In the genomic region with DNA sequence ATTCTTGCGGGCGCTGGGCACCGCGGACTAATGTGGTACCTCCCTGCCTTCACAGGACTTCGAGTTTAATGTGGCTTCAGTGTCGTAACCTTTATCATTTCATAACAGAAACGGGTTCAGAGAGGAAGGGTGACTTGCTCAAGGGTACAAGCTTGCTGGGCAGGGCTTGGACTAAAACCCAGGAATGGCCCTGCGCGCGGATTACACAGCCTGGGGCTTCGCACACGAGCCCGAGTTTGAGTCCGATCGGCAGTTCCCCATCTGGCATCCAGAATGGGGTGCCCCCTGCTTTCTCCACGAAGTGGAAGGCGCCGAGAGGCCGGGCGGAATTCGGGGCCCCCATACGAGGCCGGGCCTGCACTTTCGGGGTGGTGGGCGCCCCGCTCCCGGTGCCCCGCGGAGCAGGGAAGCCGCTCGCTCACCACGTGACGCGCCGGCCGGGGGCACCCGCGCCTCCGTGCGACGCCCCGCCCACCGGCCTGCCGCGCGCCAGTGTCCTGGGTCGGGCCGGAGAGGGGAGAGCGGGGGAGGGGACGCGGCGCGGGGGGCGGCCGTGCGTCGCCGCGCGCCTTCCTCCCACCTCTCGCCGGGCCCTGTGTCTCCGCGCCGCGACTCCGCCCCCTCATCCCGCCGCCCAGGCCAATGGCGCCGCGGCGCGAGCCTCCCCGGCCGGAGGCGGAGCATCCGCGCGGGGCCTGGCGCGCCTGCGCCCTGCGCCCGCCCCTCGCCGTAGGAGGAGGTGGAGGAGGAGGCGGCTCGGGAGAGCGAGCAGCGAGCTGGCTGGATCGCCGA, we compare ENCODE assay signal across 1 cellular context.
TF ChIP-seq lines count a peak whose summit lies in the region.

A gene with protein sequence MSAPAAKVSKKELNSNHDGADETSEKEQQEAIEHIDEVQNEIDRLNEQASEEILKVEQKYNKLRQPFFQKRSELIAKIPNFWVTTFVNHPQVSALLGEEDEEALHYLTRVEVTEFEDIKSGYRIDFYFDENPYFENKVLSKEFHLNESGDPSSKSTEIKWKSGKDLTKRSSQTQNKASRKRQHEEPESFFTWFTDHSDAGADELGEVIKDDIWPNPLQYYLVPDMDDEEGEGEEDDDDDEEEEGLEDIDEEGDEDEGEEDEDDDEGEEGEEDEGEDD (plus strand): TSS at position 722 of the 792 bp plus-strand sequence. CDS start 361 bp downstream, outside the sequence.

TF ChIP-seq in HepG2, 621 proteins besides CTCF, POLR2A, EP300 and RAD21 (continued from another document and continues in another):
- TF ChIP-seq MNT (IDR thresholded peaks at IDR 0.05) = no peak
- TF ChIP-seq ZNF263 (CRISPR knock-in tag; IDR thresholded peaks at IDR 0.05) = no peak
- TF ChIP-seq HOXA5 (CRISPR knock-in tag; IDR thresholded peaks at IDR 0.05) = no peak
- TF ChIP-seq KAT8 (CRISPR knock-in tag; IDR thresholded peaks at IDR 0.05) = peak; percentile 48; the same call in 1 of the 2 replicates
- TF ChIP-seq SP5 (CRISPR knock-in tag; IDR thresholded peaks at IDR 0.05; ENCODE audit: borderline replicate concordance, low read depth) = peak; percentile 41; the same call in 1 of the 2 replicates
- no peak for TF ChIP-seq NR2F6 (IDR thresholded peaks at IDR 0.05)
- no peak for TF ChIP-seq NR2F6 (CRISPR knock-in tag; IDR thresholded peaks at IDR 0.05)
- TF ChIP-seq MAF1 (CRISPR knock-in tag; IDR thresholded peaks at IDR 0.05; ENCODE audit: borderline replicate concordance) = peak; percentile 47; the same call in 1 of the 2 replicates
- TF ChIP-seq ZNF75D (CRISPR knock-in tag; IDR thresholded peaks at IDR 0.05; ENCODE audit: borderline replicate concordance) = no peak
- TF ChIP-seq HOXA3 (CRISPR knock-in tag; IDR thresholded peaks at IDR 0.05) = peak; percentile 56
- TF ChIP-seq ZNF160 (CRISPR knock-in tag; IDR thresholded peaks at IDR 0.05) = no peak; the same call in 1 of the 2 replicates
- TF ChIP-seq MTA3 (CRISPR knock-in tag; IDR thresholded peaks at IDR 0.05) = no peak
- peak; percentile 75 for TF ChIP-seq ARNTL (CRISPR knock-in tag; IDR thresholded peaks at IDR 0.05)
- peak; percentile 62; the same call in 1 of the 2 replicates for TF ChIP-seq ZBTB43 (CRISPR knock-in tag; conservative IDR thresholded peaks at IDR 0.05)
- peak; percentile 55; the same call in 1 of the 2 replicates for TF ChIP-seq MAX (IDR thresholded peaks at IDR 0.05)
- TF ChIP-seq ZSCAN22 (CRISPR knock-in tag; IDR thresholded peaks at IDR 0.05) = no peak
- no peak for TF ChIP-seq ZNF800 (CRISPR knock-in tag; IDR thresholded peaks at IDR 0.05)
- TF ChIP-seq RBAK (CRISPR knock-in tag; IDR thresholded peaks at IDR 0.05) = no peak
- TF ChIP-seq TRIM24 (CRISPR knock-in tag; IDR thresholded peaks at IDR 0.05) = no peak
- no peak for TF ChIP-seq TBX3 (IDR thresholded peaks at IDR 0.05; ENCODE audit: borderline replicate concordance)
- no peak for TF ChIP-seq ZNF3 (CRISPR knock-in tag; IDR thresholded peaks at IDR 0.05)
- 0 out of 2 replicates have a peak, but pooled peaks have one; percentile 23 for TF ChIP-seq ZNF782 (CRISPR knock-in tag; IDR thresholded peaks at IDR 0.05; ENCODE audit: borderline replicate concordance)
- no peak for TF ChIP-seq ZBTB46 (CRISPR knock-in tag; IDR thresholded peaks at IDR 0.05; ENCODE audit: borderline replicate concordance)
- TF ChIP-seq TP53 (CRISPR knock-in tag; conservative IDR thresholded peaks at IDR 0.05) = no peak; the same call in 1 of the 2 replicates
- peak; percentile 32; the same call in 1 of the 2 replicates for TF ChIP-seq THAP11 (CRISPR knock-in tag; IDR thresholded peaks at IDR 0.05)
- no peak for TF ChIP-seq RBM39 (IDR thresholded peaks at IDR 0.05; ENCODE audit: low read depth, low read length, poor library complexity, severe bottlenecking)
- no peak for TF ChIP-seq EHMT2 (IDR thresholded peaks at IDR 0.05; ENCODE audit: borderline replicate concordance, low read depth, low read length)
- 0 out of 4 replicates have a peak, but pooled peaks of 1 of the 2 experiments have one; percentile 26 for TF ChIP-seq HMGXB4 (CRISPR knock-in tag; IDR thresholded peaks at IDR 0.05; ENCODE audit: borderline replicate concordance in 1 of 2, low read depth in 1 of 2)
- no peak for TF ChIP-seq BRD4 (CRISPR knock-in tag; IDR thresholded peaks at IDR 0.05)
- no peak for TF ChIP-seq NR2F2 (IDR thresholded peaks at IDR 0.05; ENCODE audit: borderline replicate concordance, low read depth)
- TF ChIP-seq, protein P1, sequence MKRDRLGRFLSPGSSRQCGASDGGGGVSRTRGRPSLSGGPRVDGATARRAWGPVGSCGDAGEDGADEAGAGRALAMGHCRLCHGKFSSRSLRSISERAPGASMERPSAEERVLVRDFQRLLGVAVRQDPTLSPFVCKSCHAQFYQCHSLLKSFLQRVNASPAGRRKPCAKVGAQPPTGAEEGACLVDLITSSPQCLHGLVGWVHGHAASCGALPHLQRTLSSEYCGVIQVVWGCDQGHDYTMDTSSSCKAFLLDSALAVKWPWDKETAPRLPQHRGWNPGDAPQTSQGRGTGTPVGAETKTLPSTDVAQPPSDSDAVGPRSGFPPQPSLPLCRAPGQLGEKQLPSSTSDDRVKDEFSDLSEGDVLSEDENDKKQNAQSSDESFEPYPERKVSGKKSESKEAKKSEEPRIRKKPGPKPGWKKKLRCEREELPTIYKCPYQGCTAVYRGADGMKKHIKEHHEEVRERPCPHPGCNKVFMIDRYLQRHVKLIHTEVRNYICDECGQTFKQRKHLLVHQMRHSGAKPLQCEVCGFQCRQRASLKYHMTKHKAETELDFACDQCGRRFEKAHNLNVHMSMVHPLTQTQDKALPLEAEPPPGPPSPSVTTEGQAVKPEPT (CRISPR knock-in tag; IDR thresholded peaks at IDR 0.05; ENCODE audit: low read depth) = peak; percentile 83; the same call in 1 of the 2 replicates
- no peak for TF ChIP-seq ZNF576 (CRISPR knock-in tag; IDR thresholded peaks at IDR 0.05)
- TF ChIP-seq SOX13 (IDR thresholded peaks at IDR 0.05) = no peak
- no peak for TF ChIP-seq SOX13 (CRISPR knock-in tag; conservative IDR thresholded peaks at IDR 0.05 in 1 of 2, IDR thresholded peaks at IDR 0.05 in 1 of 2)
- no peak for TF ChIP-seq ZNF513 (CRISPR knock-in tag; conservative IDR thresholded peaks at IDR 0.05)
- no peak for TF ChIP-seq TSC22D2 (CRISPR knock-in tag; IDR thresholded peaks at IDR 0.05; ENCODE audit: borderline replicate concordance)
- peak; percentile 44; the same call in 1 of the 2 replicates for TF ChIP-seq BORCS8-MEF2B (CRISPR knock-in tag; IDR thresholded peaks at IDR 0.05)
- peak; percentile 68 for TF ChIP-seq POLR2G (IDR thresholded peaks at IDR 0.05; ENCODE audit: low read depth, low read length)
- TF ChIP-seq GRHL1 (CRISPR knock-in tag; conservative IDR thresholded peaks at IDR 0.05) = no peak
